ENCODE assay signal across 19 cellular contexts in genomic region chr17:78901806-78902205, GRCh38. TPM values are rescaled to one million over a fixed set of nuclear protein-coding genes. Genes with fewer than 3 reads are reported as not detected.
DNase-seq lines count a peak whose midpoint lies in the region; ATAC-seq and TF ChIP-seq lines count a peak whose summit lies in the region.
"Had no signal": no experiment of that assay in that cellular context is flagged by ENCODE, and none has a peak within 500 bp of the region (broad histone marks: within the 10 kb centered on the region; RNA-seq: fewer than 3 reads in every experiment).

No MANE protein-coding gene starts in this region.

- no peak overlapping the region for H3K4me3 Mint-ChIP-seq in CD14-positive monocyte
- no peak overlapping the region for H3K4me3 Mint-ChIP-seq in activated T-helper 17 cell treated with anti-CD3 and anti-CD28 coated beads, Interleukin-2, amount 50 U/mL, for 72 hours
- no peak overlapping the region for H3K4me3 Mint-ChIP-seq in activated CD4-positive, alpha-beta T cell treated with anti-CD3 and anti-CD28 coated beads, Interleukin-2, amount 10 ng/mL, durations not matched to agents 24 days and 14 days
- H3K4me3 Mint-ChIP-seq: CD8-positive, alpha-beta T cell had no signal

- H3K36me3 Mint-ChIP-seq in CD14-positive monocyte, result peaks cover 51 to 78% of the 10 kb centered on the region in 2 donors
- no peaks in the 10 kb centered on the region for H3K36me3 Mint-ChIP-seq in activated T-helper 17 cell treated with anti-CD3 and anti-CD28 coated beads, Interleukin-2, amount 50 U/mL, for 72 hours (ENCODE audit: low read depth)
- no peaks in the 10 kb centered on the region for H3K36me3 Mint-ChIP-seq in activated CD4-positive, alpha-beta T cell treated with anti-CD3 and anti-CD28 coated beads, Interleukin-2, amount 10 ng/mL, durations not matched to agents 24 days and 14 days (ENCODE audit: low read depth)

- intact Hi-C loops in CD14-positive monocyte (cut with micrococcal nuclease), result no loop called here
- intact Hi-C loops in activated CD4-positive, alpha-beta T cell treated with anti-CD3 and anti-CD28 coated beads, Interleukin-2, amount 10 ng/mL, durations not matched to agents 24 days and 14 days (cut with micrococcal nuclease), result no loop called here

- peaks cover 0 to 2% (median 0%) of the 10 kb centered on the region in 3 donors for H3K27me3 Mint-ChIP-seq in CD14-positive monocyte (ENCODE audit: low read depth in 3 of 3)
- H3K27me3 Mint-ChIP-seq in activated T-helper 17 cell treated with anti-CD3 and anti-CD28 coated beads, Interleukin-2, amount 50 U/mL, for 72 hours, result no peaks in the 10 kb centered on the region
- H3K27me3 Mint-ChIP-seq in activated CD4-positive, alpha-beta T cell treated with anti-CD3 and anti-CD28 coated beads, Interleukin-2, amount 10 ng/mL, durations not matched to agents 24 days and 14 days, result no peaks in the 10 kb centered on the region

- H3K4me1 Mint-ChIP-seq in CD14-positive monocyte, result peaks cover 26% of the 10 kb centered on the region
- peaks cover 13% of the 10 kb centered on the region for H3K4me1 Mint-ChIP-seq in activated T-helper 17 cell treated with anti-CD3 and anti-CD28 coated beads, Interleukin-2, amount 50 U/mL, for 72 hours
- peaks cover 10% of the 10 kb centered on the region for H3K4me1 Mint-ChIP-seq in activated CD4-positive, alpha-beta T cell treated with anti-CD3 and anti-CD28 coated beads, Interleukin-2, amount 10 ng/mL, durations not matched to agents 24 days and 14 days

- H3K4me1 ChIP-seq in neutrophil (ENCODE audit: control insufficient read depth in 1 of 2, insufficient read depth in 1 of 2, low read depth in 1 of 2, low read length in 1 of 2), result peaks cover 9 to 19% of the 10 kb centered on the region in 2 experiments

- no peak for DNase-seq in CD14-positive monocyte (ENCODE audit: low spot score)
- no peak for DNase-seq in midbrain (lab: John Stamatoyannopoulos, UW)
- DNase-seq in activated CD4-positive, alpha-beta T cell treated with anti-CD3 and anti-CD28 coated beads, Interleukin-2, amount 10 ng/mL, durations not matched to agents 24 days and 14 days, result no peak
- DNase-seq: CD8-positive, alpha-beta T cell; DMS 273 treated with DMSO at 0.1 percent for 48 hours; DMS53; DND-41; EL; GM23248; HCEC 1CT; IMR-90 had no signal

- H3K9me3 ChIP-seq in neutrophil, result no peaks in the 10 kb centered on the region
- H3K9me3 ChIP-seq: BLaER1 had no signal

- no peaks in the 10 kb centered on the region for H3K27me3 ChIP-seq in neutrophil
- H3K27me3 ChIP-seq: BLaER1 had no signal

- H3K36me3 ChIP-seq in neutrophil, result peaks cover 73% of the 10 kb centered on the region

- TF ChIP-seq CTCF in CD14-positive monocyte (IDR thresholded peaks at IDR 0.05) (no peak), neutrophil (IDR thresholded peaks at IDR 0.05) (no peak)

- no peak overlapping the region for H3K4me3 ChIP-seq in neutrophil (ENCODE audit: low read depth in 1 of 2, low read length in 1 of 2)
- H3K4me3 ChIP-seq: BLaER1, GM12878, GM23248, K562 had no signal

- H3K27ac ChIP-seq in neutrophil, result peak overlapping the region; percentile 46
- H3K27ac ChIP-seq: GM23248, HL-60 had no signal

- H3K9me3 Mint-ChIP-seq in CD14-positive monocyte, result no peaks in the 10 kb centered on the region
- no peaks in the 10 kb centered on the region for H3K9me3 Mint-ChIP-seq in activated T-helper 17 cell treated with anti-CD3 and anti-CD28 coated beads, Interleukin-2, amount 50 U/mL, for 72 hours
- H3K9me3 Mint-ChIP-seq in activated CD4-positive, alpha-beta T cell treated with anti-CD3 and anti-CD28 coated beads, Interleukin-2, amount 10 ng/mL, durations not matched to agents 24 days and 14 days, result no peaks in the 10 kb centered on the region
- H3K9me3 Mint-ChIP-seq: CD8-positive, alpha-beta T cell had no signal

- H3K27ac Mint-ChIP-seq in CD14-positive monocyte, result peak overlapping the region in 6 of 7 donors; percentile 47 to 89 (median 73)
- H3K27ac Mint-ChIP-seq in activated T-helper 17 cell treated with anti-CD3 and anti-CD28 coated beads, Interleukin-2, amount 50 U/mL, for 72 hours, result peak overlapping the region; percentile 73
- no peak overlapping the region for H3K27ac Mint-ChIP-seq in activated CD4-positive, alpha-beta T cell treated with anti-CD3 and anti-CD28 coated beads, Interleukin-2, amount 10 ng/mL, durations not matched to agents 24 days and 14 days
- H3K27ac Mint-ChIP-seq: CD8-positive, alpha-beta T cell had no signal

- ATAC-seq in activated T-helper 17 cell treated with anti-CD3 and anti-CD28 coated beads, Interleukin-2, amount 50 U/mL, for 72 hours (replicated peaks), result no peak
- ATAC-seq in GM21515 (IDR thresholded peaks at IDR 0.05; ENCODE audit: unreplicated experiment) (no peak), GM21390 (IDR thresholded peaks at IDR 0.05; ENCODE audit: unreplicated experiment) (no peak)
- ATAC-seq: CD8-positive, alpha-beta T cell; GM12878; K562 had no signal

RNA-seq across cellular contexts. Expression of gene CEP295NL, which starts 1.2 kb away (rescaled TPM):
- under 1 TPM in 1 of 2 donors, not detected in 1; 0.38 TPM for polyA plus RNA-seq in CD14-positive monocyte
- total RNA-seq in activated T-helper 17 cell treated with anti-CD3 and anti-CD28 coated beads, Interleukin-2, amount 50 U/mL, for 72 hours, result not detected
- 0.56 TPM in 1 of 2 replicates, not detected in the other for total RNA-seq in activated CD4-positive, alpha-beta T cell treated with anti-CD3 and anti-CD28 coated beads, Interleukin-2, amount 10 ng/mL, durations not matched to agents 24 days and 14 days
- total RNA-seq: GM12878, K562 had no signal
- polyA plus RNA-seq: GM12878, K562 had no signal

RNA-seq across cellular contexts. Expression of gene TIMP2, which starts 23.4 kb away (rescaled TPM):
- polyA plus RNA-seq in CD14-positive monocyte, result 1 to 10 TPM; 4.5 to 6.4 TPM
- under 1 TPM; 0.74 to 0.86 TPM for total RNA-seq in activated T-helper 17 cell treated with anti-CD3 and anti-CD28 coated beads, Interleukin-2, amount 50 U/mL, for 72 hours
- 0.54 and 0.64 TPM in 2 replicates for total RNA-seq in activated CD4-positive, alpha-beta T cell treated with anti-CD3 and anti-CD28 coated beads, Interleukin-2, amount 10 ng/mL, durations not matched to agents 24 days and 14 days
- polyA plus RNA-seq: K562 had no signal
